In the genomic region with DNA sequence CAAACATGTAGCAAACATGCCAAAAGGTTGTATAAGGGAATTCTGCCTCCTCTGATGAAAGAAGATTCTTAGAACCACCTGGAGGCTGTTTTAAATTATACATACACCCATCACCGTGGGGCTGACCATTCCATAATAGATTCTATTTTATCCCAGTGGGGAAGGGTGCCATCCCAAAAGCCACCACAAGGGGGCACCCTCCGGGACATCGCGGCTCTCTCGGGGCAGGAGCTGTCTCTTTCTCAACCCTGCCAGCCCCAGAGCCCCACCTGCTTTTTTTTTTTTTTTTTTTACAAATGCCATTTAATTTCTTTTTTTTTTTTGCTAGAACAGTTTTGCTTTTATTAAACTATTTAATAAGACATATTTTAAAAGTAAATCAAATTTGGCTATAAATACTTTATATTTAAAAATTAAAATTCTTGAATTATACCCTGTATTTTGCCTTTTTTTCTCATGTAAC, we compare ENCODE assay signal across 8 cellular contexts. TPM values are rescaled to one million over a fixed set of nuclear protein-coding genes. Genes with fewer than 3 reads are reported as not detected.
DNase-seq lines count a peak whose midpoint lies in the region; ATAC-seq, FAIRE-seq and TF ChIP-seq lines count a peak whose summit lies in the region.

No MANE protein-coding gene starts in this region.

- no TSS peak for BruUV-seq in HepG2 (replicated peaks; lab: Mats Ljungman, UMichigan)

- TF ChIP-seq EP300 in HepG2 (IDR thresholded peaks at IDR 0.05; ENCODE audit: low read depth in 2 of 2, low read length in 2 of 2) (no peak), HepG2 (CRISPR knock-in tag; IDR thresholded peaks at IDR 0.05; ENCODE audit: borderline replicate concordance) (no peak)

- H3K4me2 ChIP-seq in HepG2 (ENCODE audit: low read depth, low read length) = no peak overlapping the region

- H2AFZ ChIP-seq in HepG2 (ENCODE audit: low read length) = no peak overlapping the region

- H3K4me3 ChIP-seq in H7 (ENCODE audit: insufficient read depth, low read depth, low read length) = no peak overlapping the region
- H3K4me3 ChIP-seq in HepG2 (replicated peaks in 1 of 3; ENCODE audit: insufficient read depth in 1 of 3, low read depth in 2 of 3, low read length in 3 of 3) = no peak overlapping the region

- ATAC-seq in HepG2 = peak; percentile 81
- ATAC-seq in GM18873 (IDR thresholded peaks at IDR 0.05; ENCODE audit: low FRiP score, unreplicated experiment) = no peak

- 0% methylated on average over 4 of the region's 5 CpGs for WGBS in HepG2 (ENCODE audit: low lambda C conversion rate)

- H3K4me1 ChIP-seq in HepG2 (ENCODE audit: insufficient read depth, low read length) = peaks cover 5% of the 10 kb centered on the region; the same call in 1 of the 2 replicates

- in situ Hi-C loops in HepG2 (cut with HindIII; ENCODE audit: extremely low pct_ligation_motif_present, low pct_unique_long_range_greater_than_20kb) = no loop called here

- DNase-seq in D721Med (ENCODE audit: insufficient read length, low spot score) (peak; percentile 71), H7 (peak; percentile 86), NCI-H2196 (lab: John Stamatoyannopoulos, UW; ENCODE audit: unreplicated experiment) (peak; percentile 74), cerebellum (ENCODE audit: low spot score) (peak; percentile 83), HepG2 (ENCODE audit: low spot score) (peak; percentile 24)
- DNase-seq in activated CD4-positive, CD25-positive, alpha-beta regulatory T cell treated with anti-CD3 and anti-CD28 coated beads, Interleukin-2, amount 50 U/mL, for 72 hours = peak; percentile 85
- peak; percentile 41 for DNase-seq in stimulated activated CD8-positive, alpha-beta memory T cell treated with anti-CD3 and anti-CD28 coated beads, Interleukin-12 subunit alpha, Interleukin-12 subunit beta, amount 100 ng/mL, for 4 hours (ENCODE audit: low read depth)

- FAIRE-seq in D721Med (lab: Jason Lieb, UNC) = no peak
- peak; percentile 15 for FAIRE-seq in HepG2 (lab: Jason Lieb, UNC)

- peak; percentile 45; the same call in 1 of the 2 replicates for TF ChIP-seq RAD21 in HepG2 (CRISPR knock-in tag; IDR thresholded peaks at IDR 0.05)

- H3K9me3 ChIP-seq in HepG2 (ENCODE audit: low read length) = no peaks in the 10 kb centered on the region

- no peak overlapping the region for H3K27ac ChIP-seq in HepG2 (ENCODE audit: extremely low read length, insufficient read depth, low read length)

- no peaks in the 10 kb centered on the region for H3K79me2 ChIP-seq in HepG2 (ENCODE audit: insufficient read depth, low read length)

- TF ChIP-seq CTCF in D721Med (IDR thresholded peaks at IDR 0.05; ENCODE audit: insufficient read depth, missing control alignments) (peak; percentile 69), HepG2 (CRISPR knock-in tag; IDR thresholded peaks at IDR 0.05) (peak; percentile 73)

- H3K27me3 ChIP-seq in H7 (ENCODE audit: control insufficient read depth, insufficient read depth, low read length) = no peaks in the 10 kb centered on the region
- peaks cover 0 to 7% of the 10 kb centered on the region in 2 experiments; a peak in 2 of 5 replicates for H3K27me3 ChIP-seq in HepG2 (ENCODE audit: control insufficient read depth in 1 of 2, insufficient read depth in 2 of 2, low read length in 2 of 2)

- H3K9ac ChIP-seq in HepG2 (ENCODE audit: insufficient read depth, low read depth, low read length) = no peak overlapping the region

- no peak for TF ChIP-seq POLR2A in HepG2 (IDR thresholded peaks at IDR 0.05; ENCODE audit: insufficient read depth in 1 of 2, low read depth in 2 of 2, low read length in 2 of 2)

- intact Hi-C loops in HepG2 (cut with micrococcal nuclease; ENCODE audit: unreplicated experiment) = loop anchor here (1.0 to 5.0 kb wide), 3 partner anchors 186 to 292 kb away; no protein-coding TSS in a partner anchor

- no peaks in the 10 kb centered on the region for H3K36me3 ChIP-seq in H7 (replicated peaks; ENCODE audit: control insufficient read depth, insufficient read depth, low read length)
- H3K36me3 ChIP-seq in HepG2 (replicated peaks in 1 of 2; ENCODE audit: control insufficient read depth in 1 of 2, insufficient read depth in 2 of 2, low read length in 2 of 2) = no peaks in the 10 kb centered on the region

- CTCF ChIA-PET in HepG2 (lab: Yijun Ruan, JAX; ENCODE audit: low intra/inter-chr PET ratio, low total read pairs) = interaction anchor here (1.1 to 2.9 kb wide), 3 partner anchors 42 to 291 kb away, joined by 5 to 14 read pairs (median 14); no protein-coding TSS in a partner anchor

- H4K20me1 ChIP-seq in HepG2 (ENCODE audit: insufficient read depth, low read length) = no peaks in the 10 kb centered on the region

- POLR2A ChIA-PET in HepG2 (lab: Yijun Ruan, JAX) = no interaction called here

TF ChIP-seq in HepG2, 621 proteins besides CTCF, POLR2A, EP300 and RAD21:
- TF ChIP-seq XRCC5 (optimal IDR thresholded peaks at IDR 0.05; ENCODE audit: low read length) (peak; percentile 52), NCOA1 (CRISPR knock-in tag; IDR thresholded peaks at IDR 0.05) (no peak), ZNF225 (CRISPR knock-in tag; IDR thresholded peaks at IDR 0.05) (no peak), STAG1 (CRISPR knock-in tag; IDR thresholded peaks at IDR 0.05) (peak; percentile 70), SMC3 (IDR thresholded peaks at IDR 0.05; ENCODE audit: low read length) (peak; percentile 79)

RNA-seq across cellular contexts. Expression of a gene that starts 8.6 kb away (rescaled TPM):
- total RNA-seq in H7 (2014; rRNA removed; shearing (Covaris generic)) = 16.0 and 24.6 TPM in 2 replicates
- 26.7 TPM for total RNA-seq in cerebellum
- total RNA-seq in HepG2 (2016; rRNA removed; fragmentation: Illumina TruSeq; extraction: Trizol) = 1.5 and 3.1 TPM in 2 replicates
- total RNA-seq in HepG2 (2016; cell fraction: cytosol; rRNA removed; fragmentation: Illumina TruSeq; extraction: Trizol; ENCODE audit: low read depth) = 13.2 and 14.6 TPM in 2 replicates
- total RNA-seq in HepG2 (2016; cell fraction: insoluble cytoplasmic fraction; rRNA removed; fragmentation: Illumina TruSeq; extraction: Trizol) = 1.3 and 2.8 TPM in 2 replicates
- total RNA-seq in HepG2 (2016; cell fraction: membrane; rRNA removed; fragmentation: Illumina TruSeq; extraction: Trizol) = 3.0 and 3.1 TPM in 2 replicates
- total RNA-seq in HepG2 (2016; cell fraction: nucleus; rRNA removed; fragmentation: Illumina TruSeq; extraction: Trizol) = 3.9 and 5.1 TPM in 2 replicates
- polyA plus RNA-seq in HepG2 (2011; rRNA removed) = 2.0 and 3.2 TPM in 2 replicates
- 1.5 and 2.5 TPM in 2 replicates for polyA plus RNA-seq in HepG2 (2011; cell fraction: cytosol; rRNA removed)
- 6.4 and 11.2 TPM in 2 replicates for polyA plus RNA-seq in HepG2 (2011; cell fraction: nucleus; rRNA removed)
- polyA plus RNA-seq in HepG2 (2012) = 1.3 and 1.7 TPM in 2 replicates
- 0.06 and 0.15 TPM in 2 replicates for polyA plus RNA-seq in HepG2 (2016; cell fraction: cytosol; fragmentation: Illumina TruSeq; extraction: Trizol; ENCODE audit: low read depth)
- 1.9 and 2.2 TPM in 2 replicates for polyA plus RNA-seq in HepG2 (2016; cell fraction: insoluble cytoplasmic fraction; fragmentation: Illumina TruSeq; extraction: Trizol; ENCODE audit: low read depth)
- 0.32 and 0.42 TPM in 2 replicates for polyA plus RNA-seq in HepG2 (2016; cell fraction: membrane; fragmentation: Illumina TruSeq; extraction: Trizol; ENCODE audit: low read depth)
- polyA plus RNA-seq in HepG2 (2016; cell fraction: nucleus; fragmentation: Illumina TruSeq; extraction: Trizol; ENCODE audit: insufficient read depth, low read depth) = 5.4 and 6.1 TPM in 2 replicates
- polyA minus RNA-seq in HepG2 (2011; rRNA and poly(A)+ RNA removed; ENCODE audit: low replicate concordance) = 6.9 and 30.0 TPM in 2 replicates
- polyA minus RNA-seq in HepG2 (2011; cell fraction: cytosol; rRNA and poly(A)+ RNA removed) = 2.4 and 3.2 TPM in 2 replicates
- polyA minus RNA-seq in HepG2 (2011; cell fraction: nucleus; rRNA and poly(A)+ RNA removed) = 13.9 and 18.2 TPM in 2 replicates

Comparison
In these comparisons a context has a peak if more than half of its experiments do, and no peak if none do; other contexts are left out.
1. DNase-seq: peak in every context shown above with its lines; median percentile 86 in H7; 85 in activated CD4-positive, CD25-positive, alpha-beta regulatory T cell treated with anti-CD3 and anti-CD28 coated beads, Interleukin-2, amount 50 U/mL, for 72 hours; 83 in cerebellum; 74 in NCI-H2196; 71 in D721Med; 41 in stimulated activated CD8-positive, alpha-beta memory T cell treated with anti-CD3 and anti-CD28 coated beads, Interleukin-12 subunit alpha, Interleukin-12 subunit beta, amount 100 ng/mL, for 4 hours; 24 in HepG2.